ENCODE assay signal across 35 cellular contexts in genomic region chr16:9275816-9276354, GRCh38.
"Had no signal": no experiment of that assay in that cellular context is flagged by ENCODE, and none has a peak within 500 bp of the region (broad histone marks: within the 10 kb centered on the region; RNA-seq: fewer than 3 reads in every experiment).

No MANE protein-coding gene starts in this region.

- H3K4me3 ChIP-seq: adrenal gland, body of pancreas, esophagus muscularis mucosa, gastrocnemius medialis had no signal

- H3K27ac ChIP-seq: adrenal gland, body of pancreas, esophagus muscularis mucosa, foreskin keratinocyte, gastrocnemius medialis, WERI-Rb-1 had no signal

- H3K4me3 Mint-ChIP-seq: activated B cell treated with CpG ODN at 0.5 μM for 24 hours; activated CD4-positive, alpha-beta memory T cell treated with anti-CD3 and anti-CD28 coated beads for 36 hours; activated CD4-positive, alpha-beta T cell treated with anti-CD3 and anti-CD28 coated beads for 36 hours; activated CD4-positive, alpha-beta T cell treated with anti-CD3 and anti-CD28 coated beads, Interleukin-2, amount 10 ng/mL, durations not matched to agents 24 days and 14 days; activated CD8-positive, alpha-beta T cell treated with anti-CD3 and anti-CD28 coated beads, Interleukin-2, amount 10 ng/mL, durations not matched to agents 7 days and 5 days; activated naive CD4-positive, alpha-beta T cell treated with anti-CD3 and anti-CD28 coated beads, Interleukin-2, amount 50 U/mL, for 24 hours; activated naive CD8-positive, alpha-beta T cell treated with anti-CD3 and anti-CD28 coated beads for 36 hours; activated naive CD8-positive, alpha-beta T cell treated with anti-CD3 and anti-CD28 coated beads, Interleukin-2, amount 50 U/mL, for 24 hours; activated T-cell treated with anti-CD3 and anti-CD28 coated beads, Interleukin-2, amount 50 U/mL, for 24 hours; activated T-cell treated with anti-CD3 and anti-CD28 coated beads, Interleukin-2, amount 50 U/mL, for 72 hours; effector memory CD8-positive, alpha-beta T cell; T-helper 17 cell; T-helper 2 cell treated with Interferon-gamma antibody and Interleukin-4, amounts not matched to agents 5 μg/mL and 100 μg/mL, for 36 hours had no signal

- H3K4me1 ChIP-seq: adrenal gland, body of pancreas, esophagus muscularis mucosa, foreskin keratinocyte, gastrocnemius medialis had no signal

- ATAC-seq: activated CD4-positive, CD25-positive, alpha-beta regulatory T cell treated with anti-CD3 and anti-CD28 coated beads, Interleukin-2, amount 50 U/mL, for 24 hours; activated CD8-positive, alpha-beta T cell treated with anti-CD3 and anti-CD28 coated beads, Interleukin-2, amount 10 ng/mL, durations not matched to agents 7 days and 5 days; activated naive CD8-positive, alpha-beta T cell treated with anti-CD3 and anti-CD28 coated beads, Interleukin-2, amount 50 U/mL, for 24 hours; activated T-cell treated with anti-CD3 and anti-CD28 coated beads, Interleukin-2, amount 50 U/mL, for 72 hours; body of pancreas; effector memory CD8-positive, alpha-beta T cell; gastrocnemius medialis; T-helper 17 cell had no signal

- H3K27me3 ChIP-seq: body of pancreas, foreskin keratinocyte, gastrocnemius medialis had no signal

- H3K27me3 Mint-ChIP-seq: activated CD4-positive, alpha-beta T cell treated with anti-CD3 and anti-CD28 coated beads, Interleukin-2, amount 10 ng/mL, durations not matched to agents 24 days and 14 days; activated naive CD8-positive, alpha-beta T cell treated with anti-CD3 and anti-CD28 coated beads for 36 hours had no signal

- H3K27ac Mint-ChIP-seq: activated B cell treated with CpG ODN at 0.5 μM for 24 hours; activated CD4-positive, alpha-beta memory T cell treated with anti-CD3 and anti-CD28 coated beads for 36 hours; activated CD4-positive, alpha-beta T cell treated with anti-CD3 and anti-CD28 coated beads for 36 hours; activated CD4-positive, alpha-beta T cell treated with anti-CD3 and anti-CD28 coated beads, Interleukin-2, amount 10 ng/mL, durations not matched to agents 24 days and 14 days; activated CD8-positive, alpha-beta T cell treated with anti-CD3 and anti-CD28 coated beads, Interleukin-2, amount 10 ng/mL, durations not matched to agents 7 days and 5 days; activated naive CD4-positive, alpha-beta T cell treated with anti-CD3 and anti-CD28 coated beads, Interleukin-2, amount 50 U/mL, for 24 hours; activated naive CD8-positive, alpha-beta T cell treated with anti-CD3 and anti-CD28 coated beads for 36 hours; activated naive CD8-positive, alpha-beta T cell treated with anti-CD3 and anti-CD28 coated beads, Interleukin-2, amount 50 U/mL, for 24 hours; activated T-cell treated with anti-CD3 and anti-CD28 coated beads, Interleukin-2, amount 50 U/mL, for 24 hours; activated T-cell treated with anti-CD3 and anti-CD28 coated beads, Interleukin-2, amount 50 U/mL, for 72 hours; effector memory CD8-positive, alpha-beta T cell; T-helper 17 cell; T-helper 2 cell treated with Interferon-gamma antibody and Interleukin-4, amounts not matched to agents 5 μg/mL and 100 μg/mL, for 36 hours had no signal

- FAIRE-seq: colon had no signal

- H3K4me1 Mint-ChIP-seq: activated B cell treated with CpG ODN at 0.5 μM for 24 hours; activated CD4-positive, alpha-beta T cell treated with anti-CD3 and anti-CD28 coated beads for 36 hours; activated CD4-positive, alpha-beta T cell treated with anti-CD3 and anti-CD28 coated beads, Interleukin-2, amount 10 ng/mL, durations not matched to agents 24 days and 14 days; activated naive CD4-positive, alpha-beta T cell treated with anti-CD3 and anti-CD28 coated beads, Interleukin-2, amount 50 U/mL, for 24 hours; activated naive CD8-positive, alpha-beta T cell treated with anti-CD3 and anti-CD28 coated beads for 36 hours; activated naive CD8-positive, alpha-beta T cell treated with anti-CD3 and anti-CD28 coated beads, Interleukin-2, amount 50 U/mL, for 24 hours; T-helper 17 cell had no signal

- H3K36me3 ChIP-seq: adrenal gland, esophagus muscularis mucosa, gastrocnemius medialis, WERI-Rb-1 had no signal

- H3K9me3 ChIP-seq: adrenal gland, body of pancreas, esophagus muscularis mucosa, gastrocnemius medialis had no signal

- H3K9me3 Mint-ChIP-seq: activated B cell treated with CpG ODN at 0.5 μM for 24 hours; activated CD4-positive, alpha-beta memory T cell treated with anti-CD3 and anti-CD28 coated beads for 36 hours; activated CD4-positive, alpha-beta T cell treated with anti-CD3 and anti-CD28 coated beads, Interleukin-2, amount 10 ng/mL, durations not matched to agents 24 days and 14 days; activated naive CD4-positive, alpha-beta T cell treated with anti-CD3 and anti-CD28 coated beads, Interleukin-2, amount 50 U/mL, for 24 hours; activated naive CD8-positive, alpha-beta T cell treated with anti-CD3 and anti-CD28 coated beads for 36 hours; activated T-cell treated with anti-CD3 and anti-CD28 coated beads, Interleukin-2, amount 50 U/mL, for 24 hours; effector memory CD8-positive, alpha-beta T cell; T-helper 2 cell treated with Interferon-gamma antibody and Interleukin-4, amounts not matched to agents 5 μg/mL and 100 μg/mL, for 36 hours had no signal

- DNase-seq: activated B cell treated with CpG ODN at 0.5 μM for 24 hours; activated CD4-positive, alpha-beta T cell treated with anti-CD3 and anti-CD28 coated beads, Interleukin-2, amount 10 ng/mL, durations not matched to agents 24 days and 14 days; activated CD8-positive, alpha-beta memory T cell treated with anti-CD3 and anti-CD28 coated beads, Interleukin-2, amount 50 U/mL, for 48 hours; activated CD8-positive, alpha-beta T cell treated with anti-CD3 and anti-CD28 coated beads, Interleukin-2, amount 10 ng/mL, durations not matched to agents 7 days and 5 days; activated gamma-delta T cell treated with Interleukin-2 at 50 U/mL for 16 hours; activated naive CD4-positive, alpha-beta T cell treated with Interleukin-2 at 50 U/mL for 16 hours; activated naive CD8-positive, alpha-beta T cell treated with anti-CD3 and anti-CD28 coated beads for 36 hours; activated naive CD8-positive, alpha-beta T cell treated with anti-CD3 and anti-CD28 coated beads, Interleukin-2, amount 50 U/mL, for 24 hours; activated T-cell treated with anti-CD3 and anti-CD28 coated beads for 4 hours; activated T-cell treated with anti-CD3 and anti-CD28 coated beads, Interleukin-2, amount 50 U/mL, for 24 hours; activated T-cell treated with anti-CD3 and anti-CD28 coated beads, Interleukin-2, amount 50 U/mL, for 72 hours; adrenal gland; amygdala; aorta; body of pancreas; caudate nucleus; cortex of kidney; dermis blood vessel endothelial cell; effector CD4-positive, alpha-beta T cell; effector memory CD8-positive, alpha-beta T cell; erythroblast; gastrocnemius medialis; glutamatergic neuron; T-helper 1 cell; T-helper 17 cell; T1000; WERI-Rb-1 had no signal

- H3K36me3 Mint-ChIP-seq: activated CD4-positive, alpha-beta memory T cell treated with anti-CD3 and anti-CD28 coated beads for 36 hours; activated naive CD4-positive, alpha-beta T cell treated with anti-CD3 and anti-CD28 coated beads, Interleukin-2, amount 50 U/mL, for 24 hours; activated naive CD8-positive, alpha-beta T cell treated with anti-CD3 and anti-CD28 coated beads for 36 hours had no signal
